In the genomic region with DNA sequence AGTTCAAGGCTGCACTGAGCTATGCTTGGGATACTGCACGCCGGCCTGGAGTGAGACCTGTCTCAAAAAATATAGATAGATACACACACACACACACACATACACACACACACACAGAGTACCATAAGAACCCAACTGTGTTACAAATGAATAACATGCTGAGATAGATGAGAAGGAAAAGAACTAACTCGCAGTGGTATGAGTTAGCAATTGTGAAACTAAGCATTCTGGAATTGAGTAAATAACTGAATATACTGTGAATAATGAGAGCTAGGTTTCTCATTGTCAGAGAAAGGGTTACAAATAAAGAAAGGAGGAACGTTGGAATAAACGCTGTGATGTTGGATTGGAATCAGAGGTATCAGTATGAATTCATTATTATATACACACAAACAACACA, we compare ENCODE assay signal across 14 cellular contexts. TPM values are rescaled to one million over a fixed set of nuclear protein-coding genes. Genes with fewer than 3 reads are reported as not detected.
DNase-seq lines count a peak whose midpoint lies in the region; ATAC-seq, FAIRE-seq and TF ChIP-seq lines count a peak whose summit lies in the region.
"Had no signal": no experiment of that assay in that cellular context is flagged by ENCODE, and none has a peak within 500 bp of the region (broad histone marks: within the 10 kb centered on the region; RNA-seq: fewer than 3 reads in every experiment).

No MANE protein-coding gene starts in this region.

- H3K4me3 ChIP-seq in coronary artery, result no peak overlapping the region
- H3K4me3 ChIP-seq: MG63 had no signal

- no peak for TF ChIP-seq CTCF in omental fat pad (IDR thresholded peaks at IDR 0.05)
- no peak for TF ChIP-seq CTCF in coronary artery (IDR thresholded peaks at IDR 0.05)

- FAIRE-seq in GM18507 (lab: Jason Lieb, UNC), result peak; percentile 21

- H3K27ac ChIP-seq in coronary artery, result no peak overlapping the region

- ATAC-seq in GM19372 (IDR thresholded peaks at IDR 0.05; ENCODE audit: low read depth, unreplicated experiment), result peak; percentile 63
- peak; percentile 88 for ATAC-seq in HG02798 (IDR thresholded peaks at IDR 0.05; ENCODE audit: poor library complexity, unreplicated experiment)
- ATAC-seq in HG03460 (IDR thresholded peaks at IDR 0.05; ENCODE audit: unreplicated experiment), result peak; percentile 79
- no peak for ATAC-seq in omental fat pad (ENCODE audit: low FRiP score)

- no peak for DNase-seq in GM18507 (ENCODE audit: extremely low spot score, insufficient read length, low read depth)
- DNase-seq in omental fat pad (ENCODE audit: low spot score), result no peak
- no peak for DNase-seq in coronary artery (ENCODE audit: low spot score)
- DNase-seq in cortex of kidney (lab: John Stamatoyannopoulos, UW), result no peak
- no peak for DNase-seq in 8988T
- DNase-seq: activated CD4-positive, alpha-beta T cell treated with anti-CD3 and anti-CD28 coated beads, Interleukin-2, amount 50 U/mL, for 1 hour; CD4-positive, CD25-positive, alpha-beta regulatory T cell; effector CD8-positive, alpha-beta T cell; MG63; NCI-H774; nucleus accumbens had no signal

RNA-seq across cellular contexts. Expression of a gene that starts 14.6 kb away (rescaled TPM):
- 1 to 10 TPM in 1 of 4 donors, under 1 TPM in 3; 0.16 to 1.7 (median 0.56) TPM for total RNA-seq in omental fat pad
- total RNA-seq: CD4-positive, CD25-positive, alpha-beta regulatory T cell had no signal

RNA-seq across cellular contexts. Expression of a gene that starts 30.0 kb away (rescaled TPM):
- 1 to 10 TPM; 1.2 to 4.5 (median 4.0) TPM for total RNA-seq in omental fat pad
